In the genomic region with DNA sequence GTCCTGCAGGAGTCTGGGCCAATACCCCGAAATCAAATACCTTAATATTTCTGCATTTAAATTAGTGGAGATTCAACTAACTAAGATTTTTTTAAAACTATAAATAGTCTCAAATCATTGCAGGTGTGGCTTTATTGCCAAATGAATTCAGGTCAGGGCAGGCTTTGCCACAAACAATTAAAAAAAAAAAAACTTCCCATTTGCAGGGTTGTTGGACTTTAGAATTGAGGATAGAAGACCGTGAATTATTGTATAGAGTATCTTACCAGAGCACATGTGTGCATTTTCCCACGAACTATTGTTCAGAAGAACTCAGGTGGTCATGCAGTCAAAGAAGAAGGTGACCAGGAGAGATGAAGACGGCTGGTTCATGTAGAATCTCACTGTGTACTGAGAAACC, we compare ENCODE assay signal across 21 cellular contexts.
"Had no signal": no experiment of that assay in that cellular context is flagged by ENCODE, and none has a peak within 500 bp of the region (broad histone marks: within the 10 kb centered on the region; RNA-seq: fewer than 3 reads in every experiment).

No MANE protein-coding gene starts in this region.

- H3K4me1 ChIP-seq: SJSA1 had no signal

- FAIRE-seq: RCC 7860 had no signal

- H3K9me3 ChIP-seq: MG63, SJSA1 had no signal

- H3K4me3 ChIP-seq: MG63, SJSA1, SK-N-MC had no signal

- DNase-seq: KBM-7, MG63, NCI-H1092, NCI-H1105 treated with DMSO at 0.1 percent for 48 hours, NCI-H1417 treated with DMSO at 0.1 percent for 48 hours, NCI-H146, NCI-H1694 treated with DMSO at 0.1 percent for 48 hours, NCI-H1930, NCI-H2081, NCI-H2107, NCI-H2171 treated with DMSO at 0.1 percent for 48 hours, NCI-H2227 treated with DMSO at 0.1 percent for 48 hours, NCI-H524, NCI-H526 treated with DMSO at 0.1 percent for 48 hours, NCI-H748 treated with DMSO at 0.1 percent for 48 hours, Right ventricle myocardium superior, RPMI8226, SIG-M5 had no signal

- H3K36me3 ChIP-seq: MG63, SJSA1 had no signal

- H3K27ac ChIP-seq: SJSA1, SK-N-MC had no signal
